24 cellular contexts compared by ENCODE assay signal in genomic region chr12:89673603-89674002, GRCh38.
"Had no signal": no experiment of that assay in that cellular context is flagged by ENCODE, and none has a peak within 500 bp of the region (broad histone marks: within the 10 kb centered on the region; RNA-seq: fewer than 3 reads in every experiment).

No MANE protein-coding gene starts in this region.

- H3K4me3 ChIP-seq: gastroesophageal sphincter, left ventricle myocardium inferior, thyroid gland had no signal

- ATAC-seq: activated CD8-positive, alpha-beta T cell treated with anti-CD3 and anti-CD28 coated beads, Interleukin-2, amount 10 ng/mL, durations not matched to agents 7 days and 5 days; gastroesophageal sphincter; sciatic nerve had no signal

- H3K9me3 ChIP-seq: gastroesophageal sphincter, left ventricle myocardium inferior, thyroid gland had no signal

- H3K27ac Mint-ChIP-seq: activated CD4-positive, alpha-beta T cell treated with anti-CD3 and anti-CD28 coated beads, Interleukin-2, amount 10 ng/mL, durations not matched to agents 7 days and 5 days; activated CD8-positive, alpha-beta T cell treated with anti-CD3 and anti-CD28 coated beads, Interleukin-2, amount 10 ng/mL, durations not matched to agents 7 days and 5 days; activated naive CD4-positive, alpha-beta T cell treated with anti-CD3 and anti-CD28 coated beads for 36 hours; activated naive CD8-positive, alpha-beta T cell treated with anti-CD3 and anti-CD28 coated beads, Interleukin-2, amount 10 ng/mL, durations not matched to agents 7 days and 5 days; T-helper 1 cell treated with Interleukin-12 subunit alpha and Interleukin-12 subunit beta and Interleukin-4 antibody, amounts not matched to agents 30 μg/mL and 1 μg/mL, for 36 hours had no signal

- H3K4me3 Mint-ChIP-seq: activated CD4-positive, alpha-beta T cell treated with anti-CD3 and anti-CD28 coated beads, Interleukin-2, amount 10 ng/mL, durations not matched to agents 7 days and 5 days; activated CD8-positive, alpha-beta T cell treated with anti-CD3 and anti-CD28 coated beads, Interleukin-2, amount 10 ng/mL, durations not matched to agents 7 days and 5 days; activated naive CD4-positive, alpha-beta T cell treated with anti-CD3 and anti-CD28 coated beads for 36 hours; activated naive CD8-positive, alpha-beta T cell treated with anti-CD3 and anti-CD28 coated beads, Interleukin-2, amount 10 ng/mL, durations not matched to agents 7 days and 5 days; nephron progenitor cell; T-helper 1 cell treated with Interleukin-12 subunit alpha and Interleukin-12 subunit beta and Interleukin-4 antibody, amounts not matched to agents 30 μg/mL and 1 μg/mL, for 36 hours had no signal

- H3K27me3 Mint-ChIP-seq: activated CD4-positive, alpha-beta T cell treated with anti-CD3 and anti-CD28 coated beads, Interleukin-2, amount 10 ng/mL, durations not matched to agents 7 days and 5 days; activated naive CD8-positive, alpha-beta T cell treated with anti-CD3 and anti-CD28 coated beads, Interleukin-2, amount 10 ng/mL, durations not matched to agents 7 days and 5 days had no signal

- H3K9me3 Mint-ChIP-seq: activated CD4-positive, alpha-beta T cell treated with anti-CD3 and anti-CD28 coated beads, Interleukin-2, amount 10 ng/mL, durations not matched to agents 7 days and 5 days; activated naive CD4-positive, alpha-beta T cell treated with anti-CD3 and anti-CD28 coated beads for 36 hours; activated naive CD8-positive, alpha-beta T cell treated with anti-CD3 and anti-CD28 coated beads, Interleukin-2, amount 10 ng/mL, durations not matched to agents 7 days and 5 days; nephron progenitor cell; T-helper 1 cell treated with Interleukin-12 subunit alpha and Interleukin-12 subunit beta and Interleukin-4 antibody, amounts not matched to agents 30 μg/mL and 1 μg/mL, for 36 hours had no signal

- H3K36me3 ChIP-seq: gastroesophageal sphincter, left ventricle myocardium inferior, thyroid gland had no signal

- H3K27me3 ChIP-seq: gastroesophageal sphincter, thyroid gland had no signal

- H3K27ac ChIP-seq: epithelial cell of prostate, gastroesophageal sphincter, left ventricle myocardium inferior, parathyroid adenoma, thyroid gland had no signal

- H3K4me1 ChIP-seq: parathyroid adenoma, thyroid gland had no signal

- DNase-seq: activated CD4-positive, alpha-beta T cell treated with anti-CD3 and anti-CD28 coated beads, Interleukin-2, amount 10 ng/mL, durations not matched to agents 7 days and 5 days; activated CD4-positive, CD25-positive, alpha-beta regulatory T cell; activated CD8-positive, alpha-beta T cell treated with anti-CD3 and anti-CD28 coated beads, Interleukin-2, amount 10 ng/mL, durations not matched to agents 7 days and 5 days; activated effector memory CD4-positive, alpha-beta T cell treated with Interleukin-2 at 50 U/mL for 16 hours; activated naive CD4-positive, alpha-beta T cell treated with anti-CD3 and anti-CD28 coated beads for 36 hours; activated naive CD8-positive, alpha-beta T cell treated with anti-CD3 and anti-CD28 coated beads, Interleukin-2, amount 10 ng/mL, durations not matched to agents 7 days and 5 days; activated T-cell treated with anti-CD3 and anti-CD28 coated beads, Interleukin-2, amount 50 U/mL, for 1 hour; amygdala; cortex of kidney; head of caudate nucleus; hypothalamus; left ventricle myocardium inferior; midbrain; nephron progenitor cell; stimulated activated CD4-positive, alpha-beta T cell treated with anti-CD3 and anti-CD28 coated beads, Interleukin-2, amount 100 ng/mL, for 48 hours; stimulated activated CD8-positive, alpha-beta memory T cell treated with anti-CD3 and anti-CD28 coated beads, Interleukin-4, amount 100 ng/mL, for 48 hours; stimulated activated naive CD4-positive, alpha-beta T cell treated with Interleukin-2 at 50 U/mL for 16 hours; substantia nigra; thyroid gland had no signal
